16 cellular contexts compared by ENCODE assay signal in the genomic region with DNA sequence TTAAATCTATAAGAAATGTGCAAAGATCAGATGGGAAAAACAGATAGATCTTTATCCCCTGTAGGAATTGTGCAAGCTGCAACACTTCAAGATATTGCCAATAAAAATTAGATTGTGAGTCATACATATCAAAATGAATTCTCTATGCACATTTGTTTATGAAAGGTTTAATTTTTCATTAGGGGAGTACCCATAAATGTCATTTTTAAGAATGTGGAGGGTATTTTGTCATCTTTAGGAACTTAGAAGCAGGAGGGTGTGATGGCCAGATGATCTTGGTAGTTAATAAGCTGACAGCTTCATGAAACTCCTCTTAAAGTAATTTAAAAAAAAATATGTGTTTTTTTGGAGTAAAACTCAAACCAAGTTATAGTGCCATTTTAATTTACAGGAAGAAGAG. TPM values are rescaled to one million over a fixed set of nuclear protein-coding genes. Genes with fewer than 3 reads are reported as not detected.
DNase-seq lines count a peak whose midpoint lies in the region; ATAC-seq, FAIRE-seq and TF ChIP-seq lines count a peak whose summit lies in the region.
"Had no signal": no experiment of that assay in that cellular context is flagged by ENCODE, and none has a peak within 500 bp of the region (broad histone marks: within the 10 kb centered on the region; RNA-seq: fewer than 3 reads in every experiment).

No MANE protein-coding gene starts in this region.

- no peak overlapping the region for H3K27ac Mint-ChIP-seq in CD8-positive, alpha-beta T cell
- H3K27ac Mint-ChIP-seq in central memory CD8-positive, alpha-beta T cell (ENCODE audit: low read depth): peak overlapping the region; percentile 95
- no peak overlapping the region for H3K27ac Mint-ChIP-seq in nephron progenitor cell
- H3K27ac Mint-ChIP-seq: T-helper 2 cell treated with Interferon-gamma antibody and Interleukin-4, amounts not matched to agents 5 μg/mL and 100 μg/mL, for 36 hours had no signal

- H3K27me3 Mint-ChIP-seq in CD8-positive, alpha-beta T cell (ENCODE audit: low read depth): no peaks in the 10 kb centered on the region
- no peaks in the 10 kb centered on the region for H3K27me3 Mint-ChIP-seq in central memory CD8-positive, alpha-beta T cell
- H3K27me3 Mint-ChIP-seq in nephron progenitor cell (ENCODE audit: low read depth, poor library complexity): peaks cover 4% of the 10 kb centered on the region

- H3K4me1 Mint-ChIP-seq in CD8-positive, alpha-beta T cell (ENCODE audit: low read depth): peaks cover 67% of the 10 kb centered on the region
- H3K4me1 Mint-ChIP-seq in central memory CD8-positive, alpha-beta T cell: peaks cover 48% of the 10 kb centered on the region
- peaks cover 52% of the 10 kb centered on the region for H3K4me1 Mint-ChIP-seq in nephron progenitor cell

- H3K4me2 ChIP-seq in Karpas-422 (ENCODE audit: low read depth, low read length, poor library complexity, severe bottlenecking): peak overlapping the region; percentile 88

- peak overlapping the region; percentile 13 for H3K4me3 Mint-ChIP-seq in CD8-positive, alpha-beta T cell
- H3K4me3 Mint-ChIP-seq in central memory CD8-positive, alpha-beta T cell: peak overlapping the region; percentile 94
- H3K4me3 Mint-ChIP-seq in nephron progenitor cell: peak overlapping the region; percentile 96

- H3K4me3 ChIP-seq in CD8-positive, alpha-beta T cell (ENCODE audit: low read depth, low read length): no peak overlapping the region
- H3K4me3 ChIP-seq in Karpas-422 (ENCODE audit: low read length): peak overlapping the region; percentile 95

- FAIRE-seq in HTR-8/SVneo (lab: Jason Lieb, UNC): no peak
- FAIRE-seq: RCC 7860 had no signal

- no peak overlapping the region for H3K27ac ChIP-seq in CD8-positive, alpha-beta T cell (ENCODE audit: low read depth, low read length)
- peak overlapping the region; percentile 82 for H3K27ac ChIP-seq in Karpas-422 (ENCODE audit: low read length)
- H3K27ac ChIP-seq: lower lobe of right lung had no signal

- DNase-seq in CD8-positive, alpha-beta T cell: no peak
- DNase-seq in Karpas-422 (no peak), nephron progenitor cell (no peak), HTR-8/SVneo (ENCODE audit: insufficient read length, low spot score) (no peak), left lobe of liver (ENCODE audit: low spot score) (no peak)
- no peak for DNase-seq in central memory CD8-positive, alpha-beta T cell (ENCODE audit: low spot score in 2 of 2)
- DNase-seq in stimulated activated CD4-positive, alpha-beta T cell treated with anti-CD3 and anti-CD28 coated beads, Interleukin-2, amount 100 ng/mL, for 48 hours: no peak
- DNase-seq: activated gamma-delta T cell; lower lobe of right lung; NCI-H446 treated with DMSO at 0.1 percent for 48 hours; posterior cingulate gyrus; stimulated activated CD4-positive, alpha-beta T cell treated with anti-CD3 and anti-CD28 coated beads, Interleukin-4, amount 100 ng/mL, for 1 hour; stimulated activated naive CD4-positive, alpha-beta T cell had no signal

- H3K36me3 Mint-ChIP-seq in CD8-positive, alpha-beta T cell: peaks cover 18% of the 10 kb centered on the region
- peaks cover 18% of the 10 kb centered on the region for H3K36me3 Mint-ChIP-seq in central memory CD8-positive, alpha-beta T cell (ENCODE audit: insufficient read depth)
- peaks cover 22% of the 10 kb centered on the region for H3K36me3 Mint-ChIP-seq in nephron progenitor cell (ENCODE audit: low read depth)

- H3K9me3 ChIP-seq in CD8-positive, alpha-beta T cell (ENCODE audit: low read length): no peaks in the 10 kb centered on the region
- H3K9me3 ChIP-seq in Karpas-422 (ENCODE audit: low read length): no peaks in the 10 kb centered on the region
- H3K9me3 ChIP-seq: lower lobe of right lung had no signal

- CTCF ChIA-PET in CD8-positive, alpha-beta T cell (lab: Charles Lee): interaction anchor here (0.6 kb wide), 1 partner anchor 17 kb away, joined by 4 read pairs; no protein-coding TSS in a partner anchor

- H3K9ac ChIP-seq in Karpas-422 (ENCODE audit: low read length): peak overlapping the region; percentile 61

- POLR2A ChIA-PET in CD8-positive, alpha-beta T cell (lab: Charles Lee): no interaction called here

- H3K36me3 ChIP-seq in CD8-positive, alpha-beta T cell (ENCODE audit: insufficient read depth, low read length): no peaks in the 10 kb centered on the region
- no peaks in the 10 kb centered on the region for H3K36me3 ChIP-seq in Karpas-422 (ENCODE audit: insufficient read depth, low read length)
- H3K36me3 ChIP-seq: lower lobe of right lung had no signal

- H3K9me3 Mint-ChIP-seq in CD8-positive, alpha-beta T cell: no peaks in the 10 kb centered on the region
- no peaks in the 10 kb centered on the region for H3K9me3 Mint-ChIP-seq in central memory CD8-positive, alpha-beta T cell
- H3K9me3 Mint-ChIP-seq in nephron progenitor cell: no peaks in the 10 kb centered on the region

- no peaks in the 10 kb centered on the region for H3K9me2 ChIP-seq in Karpas-422 (replicated peaks; ENCODE audit: insufficient read depth, low read length)

- H3K27me3 ChIP-seq in CD8-positive, alpha-beta T cell (ENCODE audit: insufficient read depth, low read length): no peaks in the 10 kb centered on the region
- H3K27me3 ChIP-seq in Karpas-422 (ENCODE audit: low read length): no peaks in the 10 kb centered on the region

- H4K20me1 ChIP-seq in Karpas-422 (ENCODE audit: insufficient read depth, low read depth, low read length): peaks cover 44% of the 10 kb centered on the region

- H3K79me2 ChIP-seq in Karpas-422 (ENCODE audit: low read length): peaks cover 79% of the 10 kb centered on the region

- no peak overlapping the region for H2AFZ ChIP-seq in Karpas-422 (ENCODE audit: low read length)

- no peak for ATAC-seq in CD8-positive, alpha-beta T cell
- ATAC-seq in central memory CD8-positive, alpha-beta T cell (replicated peaks; ENCODE audit: extremely low read depth, poor library complexity, severe bottlenecking): no peak
- no peak for ATAC-seq in HG02981 (IDR thresholded peaks at IDR 0.05; ENCODE audit: unreplicated experiment)
- no peak for ATAC-seq in left lobe of liver
- ATAC-seq: lower lobe of right lung had no signal

- peaks cover 57% of the 10 kb centered on the region for H3K4me1 ChIP-seq in CD8-positive, alpha-beta T cell (ENCODE audit: insufficient read depth, low read length)
- H3K4me1 ChIP-seq in Karpas-422 (ENCODE audit: low read length): peaks cover 44% of the 10 kb centered on the region

- intact Hi-C loops in CD8-positive, alpha-beta T cell (cut with DNase I, micrococcal nuclease): loop anchor here in 1 of 2 experiments (5.0 to 10.0 kb wide), 3 partner anchors 35 to 1398 kb away; partner anchors contain the start of genes KIF23 and RPLP1

- TF ChIP-seq CTCF in CD8-positive, alpha-beta T cell (IDR thresholded peaks at IDR 0.05): no peak
- no peak for TF ChIP-seq CTCF in nephron progenitor cell (IDR thresholded peaks at IDR 0.05)

RNA-seq across cellular contexts. Expression of gene PIAS1, which starts 3.0 kb away (rescaled TPM):
- total RNA-seq in CD8-positive, alpha-beta T cell: 10 to 100 TPM; 73.9 to 78.5 TPM
- total RNA-seq in Karpas-422 (2014; rRNA removed; shearing (Covaris generic); ENCODE audit: low replicate concordance): 33.2 and 106 TPM in 2 replicates
- total RNA-seq in left lobe of liver: 13.2 TPM

Comparison
In these comparisons a context has a peak if more than half of its experiments do, and no peak if none do; other contexts are left out.
1. H3K4me3 Mint-ChIP-seq: peak in every context shown above with its lines; median percentile 96 in nephron progenitor cell; 94 in central memory CD8-positive, alpha-beta T cell; 13 in CD8-positive, alpha-beta T cell.